8 cellular contexts compared by ENCODE assay signal in genomic region chr9:91361294-91362201, GRCh38. TPM values are rescaled to one million over a fixed set of nuclear protein-coding genes. Genes with fewer than 3 reads are reported as not detected.
DNase-seq lines count a peak whose midpoint lies in the region; ATAC-seq and TF ChIP-seq lines count a peak whose summit lies in the region.

TSS of gene AUH (minus strand) at chr9:91361918. CDS start at chr9:91361889, 29 bp downstream.

- H3K4me1 Mint-ChIP-seq in neural progenitor cell = peaks cover 21% of the 10 kb centered on the region

- peaks cover 14% of the 10 kb centered on the region for H4K20me1 ChIP-seq in neural progenitor cell (ENCODE audit: low read depth)

- H3K4me3 ChIP-seq in SJCRH30 = peak within 1 kb of the TSS; percentile 95
- H3K4me3 ChIP-seq in foreskin fibroblast (ENCODE audit: low read depth in 1 of 2, low read length in 2 of 2) = peak within 1 kb of the TSS; percentile 91 to 95
- peak within 1 kb of the TSS; percentile 99 for H3K4me3 ChIP-seq in neural progenitor cell
- peak within 1 kb of the TSS; percentile 96 to 97 for H3K4me3 ChIP-seq in stomach smooth muscle (ENCODE audit: low read length in 2 of 2)

- peak within 1 kb of the TSS; percentile 83 for H3K9ac ChIP-seq in neural progenitor cell
- H3K9ac ChIP-seq in stomach smooth muscle (ENCODE audit: low read length in 2 of 2) = peak within 1 kb of the TSS; percentile 82 to 84

- H3K27ac Mint-ChIP-seq in neural progenitor cell = peak within 1 kb of the TSS; percentile 96

- peaks cover 7% of the 10 kb centered on the region for H3K9me3 Mint-ChIP-seq in neural progenitor cell

- H3K4me1 ChIP-seq in SJCRH30 (no peaks in the 10 kb centered on the region), neural progenitor cell (peaks cover 12% of the 10 kb centered on the region), stomach smooth muscle (ENCODE audit: control insufficient read depth, insufficient read depth, low read length) (peaks cover 11% of the 10 kb centered on the region)

- peak within 1 kb of the TSS; percentile 100 for H2AFZ ChIP-seq in neural progenitor cell (replicated peaks)

- H3K4me3 Mint-ChIP-seq in neural progenitor cell = peak within 1 kb of the TSS; percentile 100

- H3K36me3 ChIP-seq in SJCRH30 = no peaks in the 10 kb centered on the region
- no peaks in the 10 kb centered on the region for H3K36me3 ChIP-seq in neural progenitor cell
- no peaks in the 10 kb centered on the region for H3K36me3 ChIP-seq in stomach smooth muscle (ENCODE audit: control insufficient read depth in 2 of 2, insufficient read depth in 2 of 2, low read length in 2 of 2)

- ATAC-seq in GM21515 (IDR thresholded peaks at IDR 0.05; ENCODE audit: unreplicated experiment) = peak; percentile 77

- H3K27me3 ChIP-seq in SJCRH30 (no peaks in the 10 kb centered on the region), neural progenitor cell (no peaks in the 10 kb centered on the region), stomach smooth muscle (ENCODE audit: control insufficient read depth in 1 of 2, insufficient read depth in 2 of 2, low read length in 2 of 2) (no peaks in the 10 kb centered on the region)

- H3K27ac ChIP-seq in SJCRH30 = peak within 1 kb of the TSS; percentile 56
- peak within 1 kb of the TSS; percentile 79 for H3K27ac ChIP-seq in neural progenitor cell
- H3K27ac ChIP-seq in stomach smooth muscle (ENCODE audit: low read length) = peak within 1 kb of the TSS; percentile 69

- H3K79me2 ChIP-seq in neural progenitor cell (ENCODE audit: low read depth) = peaks cover 51% of the 10 kb centered on the region

- DNase-seq in DMS79 treated with DMSO at 0.1 percent for 48 hours (lab: John Stamatoyannopoulos, UW) (peak; percentile 17), HuH-7 (ENCODE audit: low spot score) (peak; percentile 84), SJCRH30 (peak; percentile 81 to 89), activated gamma-delta T cell treated with Interleukin-2 at 50 U/mL for 16 hours (peak; percentile 80), foreskin fibroblast (peak; percentile 71 to 94), neural progenitor cell (ENCODE audit: low spot score) (peak; percentile 94)

- TF ChIP-seq CTCF in foreskin fibroblast (IDR thresholded peaks at IDR 0.05; ENCODE audit: low read depth, low read length) = no peak
- peak; percentile 34 for TF ChIP-seq CTCF in neural progenitor cell (IDR thresholded peaks at IDR 0.05)

- H3K27me3 Mint-ChIP-seq in neural progenitor cell (ENCODE audit: insufficient read depth, low read depth) = peaks cover 2% of the 10 kb centered on the region

- peaks cover 4% of the 10 kb centered on the region for H3K36me3 Mint-ChIP-seq in neural progenitor cell

- peaks cover 9% of the 10 kb centered on the region for H3F3A ChIP-seq in neural progenitor cell (ENCODE audit: low read depth)

- peak within 1 kb of the TSS; percentile 92 for H3K4me2 ChIP-seq in neural progenitor cell

- H3K9me3 ChIP-seq in SJCRH30 (replicated peaks) = no peaks in the 10 kb centered on the region
- H3K9me3 ChIP-seq in neural progenitor cell (ENCODE audit: low read depth) = no peaks in the 10 kb centered on the region
- no peaks in the 10 kb centered on the region for H3K9me3 ChIP-seq in stomach smooth muscle (ENCODE audit: control insufficient read depth in 2 of 2, low read length in 2 of 2)

RNA-seq across cellular contexts. Expression of gene AUH, which starts in this region (rescaled TPM):
- total RNA-seq in SJCRH30 (2014; rRNA removed; shearing (Covaris generic)) = 14.6 and 16.5 TPM in 2 replicates
- total RNA-seq in neural progenitor cell (ENCODE audit: low replicate concordance) = 17.3 and 22.8 TPM in 2 replicates

Comparison
In these comparisons a context has a peak if more than half of its experiments do, and no peak if none do; other contexts are left out.
1. Peak in every context shown above with its lines: DNase-seq, ATAC-seq, H3K4me3 ChIP-seq and H3K27ac ChIP-seq.
2. DNase-seq: peak in every context shown above with its lines; median percentile 94 in neural progenitor cell; 85 in SJCRH30; 84 in HuH-7; 82 in foreskin fibroblast; 80 in activated gamma-delta T cell treated with Interleukin-2 at 50 U/mL for 16 hours; 17 in DMS79 treated with DMSO at 0.1 percent for 48 hours.